25 cellular contexts compared by ENCODE assay signal in the genomic region with DNA sequence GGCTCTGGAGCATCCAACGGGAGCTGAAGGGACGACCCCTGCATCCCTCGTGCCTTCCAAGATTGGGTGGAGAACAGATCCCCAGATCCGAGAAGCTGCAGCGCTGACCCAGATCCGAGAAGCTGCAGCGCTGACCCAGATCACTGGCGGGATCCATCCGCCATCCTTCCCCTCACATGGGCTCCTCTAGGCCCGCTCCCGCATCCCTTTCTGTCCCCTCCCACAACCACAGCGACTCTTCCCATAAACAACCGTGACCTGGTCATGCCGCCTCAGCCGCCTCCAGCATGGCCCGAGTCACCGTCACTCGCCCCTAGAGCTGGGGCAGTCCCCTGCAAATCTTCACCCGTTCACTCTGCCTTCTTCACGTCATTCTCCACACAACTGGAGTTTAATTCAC.
"Had no signal": no experiment of that assay in that cellular context is flagged by ENCODE, and none has a peak within 500 bp of the region (broad histone marks: within the 10 kb centered on the region; RNA-seq: fewer than 3 reads in every experiment).

No MANE protein-coding gene starts in this region.

- H3K4me3 Mint-ChIP-seq: dendritic cell treated with granulocyte-macrophage colony-stimulating factor and Interleukin-4, amounts not matched to agents 40 ng/mL and 50 ng/mL, for 4 days; effector memory CD8-positive, alpha-beta T cell; endodermal cell had no signal

- H3K4me1 Mint-ChIP-seq: endodermal cell had no signal

- DNase-seq: colonic mucosa; cortex of kidney; dermis blood vessel endothelial cell; dorsolateral prefrontal cortex; effector CD4-positive, alpha-beta T cell; effector CD8-positive, alpha-beta T cell; effector memory CD4-positive, alpha-beta T cell; effector memory CD8-positive, alpha-beta T cell; endodermal cell; erythroblast; esophagus squamous epithelium; foreskin fibroblast; foreskin keratinocyte; foreskin melanocyte; gastrocnemius medialis; glutamatergic neuron; head of caudate nucleus; heart left ventricle; heart right ventricle had no signal

- H3K9me3 ChIP-seq: colonic mucosa, esophagus muscularis mucosa, esophagus squamous epithelium, gastrocnemius medialis, gastroesophageal sphincter, heart left ventricle, heart right ventricle had no signal

- H3K4me1 ChIP-seq: colonic mucosa, esophagus muscularis mucosa, esophagus squamous epithelium, foreskin keratinocyte, gastrocnemius medialis, gastroesophageal sphincter, heart left ventricle, heart right ventricle had no signal

- H3K4me3 ChIP-seq: colonic mucosa, coronary artery, dorsolateral prefrontal cortex, esophagus muscularis mucosa, esophagus squamous epithelium, gastrocnemius medialis, gastroesophageal sphincter, heart left ventricle, heart right ventricle had no signal

- H3K9me3 Mint-ChIP-seq: dendritic cell treated with granulocyte-macrophage colony-stimulating factor and Interleukin-4, amounts not matched to agents 40 ng/mL and 50 ng/mL, for 4 days; effector memory CD8-positive, alpha-beta T cell; endodermal cell had no signal

- H3K27ac ChIP-seq: colonic mucosa, coronary artery, dorsolateral prefrontal cortex, epithelial cell of prostate, esophagus muscularis mucosa, esophagus squamous epithelium, foreskin keratinocyte, gastrocnemius medialis, gastroesophageal sphincter, heart left ventricle, heart right ventricle had no signal

- ATAC-seq: effector memory CD8-positive, alpha-beta T cell; esophagus mucosa; foreskin keratinocyte; gastrocnemius medialis; gastroesophageal sphincter; heart left ventricle; heart right ventricle had no signal

- H3K27me3 ChIP-seq: colonic mucosa, esophagus muscularis mucosa had no signal

- H3K27ac Mint-ChIP-seq: dendritic cell treated with granulocyte-macrophage colony-stimulating factor and Interleukin-4, amounts not matched to agents 40 ng/mL and 50 ng/mL, for 4 days; effector memory CD8-positive, alpha-beta T cell; endodermal cell had no signal

- H3K36me3 ChIP-seq: colonic mucosa, esophagus muscularis mucosa, esophagus squamous epithelium, gastrocnemius medialis, gastroesophageal sphincter, heart left ventricle, heart right ventricle had no signal
